29 cellular contexts compared by ENCODE assay signal in genomic region chr14:45267084-45267483, GRCh38.
"Had no signal": no experiment of that assay in that cellular context is flagged by ENCODE, and none has a peak within 500 bp of the region (broad histone marks: within the 10 kb centered on the region; RNA-seq: fewer than 3 reads in every experiment).

No MANE protein-coding gene starts in this region.

- H3K4me3 ChIP-seq: esophagus muscularis mucosa, lower lobe of right lung, spleen, uterus had no signal

- H3K9me3 Mint-ChIP-seq: activated CD4-positive, alpha-beta memory T cell treated with anti-CD3 and anti-CD28 coated beads for 36 hours; activated CD4-positive, alpha-beta T cell treated with anti-CD3 and anti-CD28 coated beads, Interleukin-2, amount 10 ng/mL, durations not matched to agents 24 days and 14 days; activated naive CD4-positive, alpha-beta T cell treated with anti-CD3 and anti-CD28 coated beads for 36 hours; activated naive CD8-positive, alpha-beta T cell treated with anti-CD3 and anti-CD28 coated beads, Interleukin-2, amount 10 ng/mL, durations not matched to agents 7 days and 5 days; activated T-helper 1 cell treated with anti-CD3 and anti-CD28 coated beads, Interleukin-12 subunit alpha, Interleukin-12 subunit beta, Interleukin-2, Interleukin-4 antibody, amounts not matched to agents 30 ng/mL and 10 ng/mL and 1 ng/mL, durations not matched to agents 14 hours and 24 hours and 36 hours; central memory CD8-positive, alpha-beta T cell; stimulated activated naive CD8-positive, alpha-beta T cell treated with anti-CD3 and anti-CD28 coated beads, Interleukin-15, Interleukin-2, amounts not matched to agents 100 ng/mL and 50 ng/mL, for 24 hours; type B pancreatic cell had no signal

- H3K27me3 Mint-ChIP-seq: central memory CD8-positive, alpha-beta T cell; progenitor cell of endocrine pancreas; stimulated activated naive CD8-positive, alpha-beta T cell treated with anti-CD3 and anti-CD28 coated beads, Interleukin-15, Interleukin-2, amounts not matched to agents 100 ng/mL and 50 ng/mL, for 24 hours had no signal

- DNase-seq: activated CD4-positive, alpha-beta memory T cell treated with anti-CD3 and anti-CD28 coated beads for 36 hours; activated CD4-positive, alpha-beta T cell treated with anti-CD3 and anti-CD28 coated beads, Interleukin-2, amount 10 ng/mL, durations not matched to agents 24 days and 14 days; activated CD4-positive, CD25-positive, alpha-beta regulatory T cell treated with anti-CD3 and anti-CD28 coated beads, Interleukin-2, amount 50 U/mL, for 72 hours; activated CD8-positive, alpha-beta memory T cell treated with anti-CD3 and anti-CD28 coated beads, Interleukin-2, amount 50 U/mL, for 4 hours; activated effector memory CD4-positive, alpha-beta T cell treated with anti-CD3 and anti-CD28 coated beads, Interleukin-2, amount 50 U/mL, for 16 hours; activated naive CD4-positive, alpha-beta T cell treated with anti-CD3 and anti-CD28 coated beads for 36 hours; activated naive CD8-positive, alpha-beta T cell treated with anti-CD3 and anti-CD28 coated beads, Interleukin-2, amount 10 ng/mL, durations not matched to agents 7 days and 5 days; activated T-cell treated with anti-CD3 and anti-CD28 coated beads, Interleukin-2, amount 50 U/mL, for 1 hour; brain microvascular endothelial cell; dermis blood vessel endothelial cell; effector CD4-positive, alpha-beta T cell; foreskin melanocyte; glutamatergic neuron; hypothalamus; immature natural killer cell; kidney; lower lobe of right lung; mesendoderm; retina; spleen; uterus had no signal

- ATAC-seq: lower lobe of right lung had no signal

- H3K36me3 ChIP-seq: brain microvascular endothelial cell, esophagus muscularis mucosa, lower lobe of right lung, neutrophil, spleen, uterus had no signal

- H3K36me3 Mint-ChIP-seq: activated CD4-positive, alpha-beta memory T cell treated with anti-CD3 and anti-CD28 coated beads for 36 hours; activated naive CD8-positive, alpha-beta T cell treated with anti-CD3 and anti-CD28 coated beads, Interleukin-2, amount 10 ng/mL, durations not matched to agents 7 days and 5 days; immature natural killer cell; type B pancreatic cell had no signal

- H3K4me3 Mint-ChIP-seq: activated CD4-positive, alpha-beta memory T cell treated with anti-CD3 and anti-CD28 coated beads for 36 hours; activated CD4-positive, alpha-beta T cell treated with anti-CD3 and anti-CD28 coated beads, Interleukin-2, amount 10 ng/mL, durations not matched to agents 24 days and 14 days; activated naive CD4-positive, alpha-beta T cell treated with anti-CD3 and anti-CD28 coated beads for 36 hours; activated naive CD8-positive, alpha-beta T cell treated with anti-CD3 and anti-CD28 coated beads, Interleukin-2, amount 10 ng/mL, durations not matched to agents 7 days and 5 days; activated T-helper 1 cell treated with anti-CD3 and anti-CD28 coated beads, Interleukin-12 subunit alpha, Interleukin-12 subunit beta, Interleukin-2, Interleukin-4 antibody, amounts not matched to agents 30 ng/mL and 10 ng/mL and 1 ng/mL, durations not matched to agents 14 hours and 24 hours and 36 hours; central memory CD8-positive, alpha-beta T cell; immature natural killer cell; nephron; stimulated activated naive CD8-positive, alpha-beta T cell treated with anti-CD3 and anti-CD28 coated beads, Interleukin-15, Interleukin-2, amounts not matched to agents 100 ng/mL and 50 ng/mL, for 24 hours; type B pancreatic cell had no signal

- H3K4me1 Mint-ChIP-seq: central memory CD8-positive, alpha-beta T cell; immature natural killer cell had no signal

- H3K9me3 ChIP-seq: esophagus muscularis mucosa, lower lobe of right lung, neutrophil, spleen, uterus had no signal

- H3K27ac ChIP-seq: brain microvascular endothelial cell, esophagus muscularis mucosa, lower lobe of right lung, neutrophil, spleen, uterus had no signal

- H3K27me3 ChIP-seq: brain microvascular endothelial cell, esophagus muscularis mucosa, neutrophil, spleen, uterus had no signal

- H3K27ac Mint-ChIP-seq: activated CD4-positive, alpha-beta memory T cell treated with anti-CD3 and anti-CD28 coated beads for 36 hours; activated CD4-positive, alpha-beta T cell treated with anti-CD3 and anti-CD28 coated beads, Interleukin-2, amount 10 ng/mL, durations not matched to agents 24 days and 14 days; activated naive CD4-positive, alpha-beta T cell treated with anti-CD3 and anti-CD28 coated beads for 36 hours; activated naive CD8-positive, alpha-beta T cell treated with anti-CD3 and anti-CD28 coated beads, Interleukin-2, amount 10 ng/mL, durations not matched to agents 7 days and 5 days; activated T-helper 1 cell treated with anti-CD3 and anti-CD28 coated beads, Interleukin-12 subunit alpha, Interleukin-12 subunit beta, Interleukin-2, Interleukin-4 antibody, amounts not matched to agents 30 ng/mL and 10 ng/mL and 1 ng/mL, durations not matched to agents 14 hours and 24 hours and 36 hours; nephron; progenitor cell of endocrine pancreas; stimulated activated naive CD8-positive, alpha-beta T cell treated with anti-CD3 and anti-CD28 coated beads, Interleukin-15, Interleukin-2, amounts not matched to agents 100 ng/mL and 50 ng/mL, for 24 hours; type B pancreatic cell had no signal

- H3K4me1 ChIP-seq: lower lobe of right lung, spleen, uterus had no signal
